In the genomic region with DNA sequence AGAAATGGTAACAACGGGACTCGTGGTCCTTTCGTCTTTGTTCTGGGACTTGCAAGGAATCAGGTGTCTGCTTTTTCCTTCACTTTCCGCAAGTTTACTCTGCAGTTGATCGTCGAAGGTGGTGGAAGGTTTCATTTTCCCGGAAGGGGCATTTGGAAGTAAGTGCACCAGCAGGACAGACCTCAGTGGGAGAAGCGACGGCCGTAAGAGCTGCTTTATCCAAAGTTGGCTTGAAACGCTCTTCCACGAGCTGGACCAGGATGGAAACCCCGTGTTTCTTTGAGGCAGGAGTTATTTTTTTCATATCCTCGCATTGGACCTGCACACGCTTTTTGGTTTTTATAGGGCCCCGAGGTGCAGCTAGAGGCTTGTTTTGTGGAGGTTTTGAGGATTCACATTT, we compare ENCODE assay signal across 7 cellular contexts. TPM values are rescaled to one million over a fixed set of nuclear protein-coding genes. Genes with fewer than 3 reads are reported as not detected.
A peak's percentile ranks its signal among the peaks of the same experiment; 100 is the strongest.
DNase-seq lines count a peak whose midpoint lies in the region; ATAC-seq and TF ChIP-seq lines count a peak whose summit lies in the region.

No MANE protein-coding gene starts in this region.

- peaks cover 9% of the 10 kb centered on the region for H3K36me3 Mint-ChIP-seq in activated T-helper 17 cell treated with anti-CD3 and anti-CD28 coated beads, Interleukin-2, amount 50 U/mL, for 72 hours (ENCODE audit: low read depth)
- peaks cover 26% of the 10 kb centered on the region for H3K36me3 Mint-ChIP-seq in stimulated activated memory B cell treated with anti-CD40 and anti-IgM and Interleukin-4, amounts not matched to agents 10 μg/mL and 1 μg/mL and 100 μg/mL, for 72 hours

- H3K27ac Mint-ChIP-seq in activated T-helper 17 cell treated with anti-CD3 and anti-CD28 coated beads, Interleukin-2, amount 50 U/mL, for 72 hours, result peak overlapping the region; percentile 83
- peak overlapping the region; percentile 93 for H3K27ac Mint-ChIP-seq in stimulated activated memory B cell treated with anti-CD40 and anti-IgM and Interleukin-4, amounts not matched to agents 10 μg/mL and 1 μg/mL and 100 μg/mL, for 72 hours

- H3K27me3 Mint-ChIP-seq in activated T-helper 17 cell treated with anti-CD3 and anti-CD28 coated beads, Interleukin-2, amount 50 U/mL, for 72 hours, result no peaks in the 10 kb centered on the region
- H3K27me3 Mint-ChIP-seq in stimulated activated memory B cell treated with anti-CD40 and anti-IgM and Interleukin-4, amounts not matched to agents 10 μg/mL and 1 μg/mL and 100 μg/mL, for 72 hours, result no peaks in the 10 kb centered on the region

- H3K4me1 Mint-ChIP-seq in activated T-helper 17 cell treated with anti-CD3 and anti-CD28 coated beads, Interleukin-2, amount 50 U/mL, for 72 hours, result peaks cover 12% of the 10 kb centered on the region
- H3K4me1 Mint-ChIP-seq in stimulated activated memory B cell treated with anti-CD40 and anti-IgM and Interleukin-4, amounts not matched to agents 10 μg/mL and 1 μg/mL and 100 μg/mL, for 72 hours, result peaks cover 46% of the 10 kb centered on the region

- H3K9me3 ChIP-seq in iPS-18c (ENCODE audit: control insufficient read depth, insufficient read depth, low read length), result peaks cover 2% of the 10 kb centered on the region

- H3K4me3 Mint-ChIP-seq in activated T-helper 17 cell treated with anti-CD3 and anti-CD28 coated beads, Interleukin-2, amount 50 U/mL, for 72 hours, result peak overlapping the region; percentile 84
- H3K4me3 Mint-ChIP-seq in stimulated activated memory B cell treated with anti-CD40 and anti-IgM and Interleukin-4, amounts not matched to agents 10 μg/mL and 1 μg/mL and 100 μg/mL, for 72 hours, result peak overlapping the region; percentile 86

- H3K9me3 Mint-ChIP-seq in activated T-helper 17 cell treated with anti-CD3 and anti-CD28 coated beads, Interleukin-2, amount 50 U/mL, for 72 hours, result no peaks in the 10 kb centered on the region
- no peaks in the 10 kb centered on the region for H3K9me3 Mint-ChIP-seq in stimulated activated memory B cell treated with anti-CD40 and anti-IgM and Interleukin-4, amounts not matched to agents 10 μg/mL and 1 μg/mL and 100 μg/mL, for 72 hours

- no peak for TF ChIP-seq CTCF in HFF-Myc (IDR thresholded peaks at IDR 0.05; ENCODE audit: low read depth, low read length, missing control alignments)

- H3K4me3 ChIP-seq in HFF-Myc (replicated peaks; ENCODE audit: low read depth, low read length) (peak overlapping the region; percentile 79), iPS-18c (ENCODE audit: insufficient read depth, low read depth, low read length) (peak overlapping the region; percentile 84)

- ATAC-seq in activated T-helper 17 cell treated with anti-CD3 and anti-CD28 coated beads, Interleukin-2, amount 50 U/mL, for 72 hours (replicated peaks), result no peak
- ATAC-seq in stimulated activated memory B cell treated with anti-CD40 and anti-IgM and Interleukin-4, amounts not matched to agents 10 μg/mL and 1 μg/mL and 100 μg/mL, for 72 hours, result no peak
- ATAC-seq in HG02885 (IDR thresholded peaks at IDR 0.05; ENCODE audit: poor library complexity, unreplicated experiment), result no peak

- DNase-seq in HFF-Myc (ENCODE audit: extremely low read depth, low read depth) (no peak), NCI-H446 (lab: John Stamatoyannopoulos, UW) (no peak), COLO668 (lab: John Stamatoyannopoulos, UW; ENCODE audit: unreplicated experiment) (no peak)

RNA-seq across cellular contexts. Expression of gene BRI3, which starts 1.2 kb away (rescaled TPM):
- total RNA-seq in activated T-helper 17 cell treated with anti-CD3 and anti-CD28 coated beads, Interleukin-2, amount 50 U/mL, for 72 hours, result 10 to 100 TPM; 48.2 to 52.6 TPM

RNA-seq across cellular contexts. Expression of gene TECPR1, which starts 30.7 kb away (rescaled TPM):
- total RNA-seq in activated T-helper 17 cell treated with anti-CD3 and anti-CD28 coated beads, Interleukin-2, amount 50 U/mL, for 72 hours, result 10 to 100 TPM; 29.0 to 37.1 TPM
